Comparison of ENCODE assay signal across 11 cellular contexts in the genomic region with DNA sequence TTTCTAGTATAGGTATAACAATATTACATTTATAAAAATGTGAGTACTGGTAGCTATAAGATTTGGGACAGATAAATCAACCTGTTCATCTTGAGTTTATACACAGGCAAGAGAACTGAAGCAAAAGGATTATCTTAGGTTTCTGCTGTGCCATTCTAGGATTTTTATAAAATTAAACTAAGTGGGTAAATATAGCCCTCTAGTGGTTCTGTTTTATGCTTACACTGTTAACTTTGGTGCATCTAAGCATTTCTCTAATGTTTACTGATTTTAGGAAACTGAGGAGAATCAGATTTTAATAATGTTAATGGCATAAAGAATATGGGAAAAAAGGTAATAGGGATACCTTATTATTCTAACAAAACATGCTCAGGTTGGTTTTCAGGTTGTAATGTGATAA. TPM values are rescaled to one million over a fixed set of nuclear protein-coding genes. Genes with fewer than 3 reads are reported as not detected.
DNase-seq lines count a peak whose midpoint lies in the region; ATAC-seq and TF ChIP-seq lines count a peak whose summit lies in the region.
"Had no signal": no experiment of that assay in that cellular context is flagged by ENCODE, and none has a peak within 500 bp of the region (broad histone marks: within the 10 kb centered on the region; RNA-seq: fewer than 3 reads in every experiment).

No MANE protein-coding gene starts in this region.

- peak; percentile 76 for TF ChIP-seq CTCF in SK-N-SH (IDR thresholded peaks at IDR 0.05)
- peak; percentile 40 to 58 (median 47) for TF ChIP-seq CTCF in transverse colon (IDR thresholded peaks at IDR 0.05)

- intact Hi-C loops in transverse colon (cut with DNase I; ENCODE audit: low total_unique reads): no loop called here

- H3K4me3 Mint-ChIP-seq in activated naive CD4-positive, alpha-beta T cell treated with anti-CD3 and anti-CD28 coated beads, Interleukin-2, amount 10 ng/mL, durations not matched to agents 7 days and 5 days: no peak overlapping the region
- H3K4me3 Mint-ChIP-seq: T-helper 1 cell treated with Interleukin-12 subunit alpha and Interleukin-12 subunit beta and Interleukin-4 antibody, amounts not matched to agents 30 μg/mL and 1 μg/mL, for 36 hours had no signal

- H3K27ac ChIP-seq in SK-N-SH (ENCODE audit: low read depth in 2 of 2, low read length in 1 of 2): no peak overlapping the region
- no peak overlapping the region for H3K27ac ChIP-seq in transverse colon
- H3K27ac ChIP-seq: BLaER1 treated with 17β-estradiol and CSF1 and Interleukin-3, amounts not matched to agents 10 nM and 100 nM had no signal

- POLR2A ChIA-PET in SK-N-SH (lab: Yijun Ruan, JAX): no interaction called here

- no peak overlapping the region for H3K4me3 ChIP-seq in SK-N-SH (ENCODE audit: low read depth in 2 of 2, low read length in 1 of 2)
- H3K4me3 ChIP-seq in transverse colon: no peak overlapping the region
- H3K4me3 ChIP-seq: BLaER1 treated with 17β-estradiol and CSF1 and Interleukin-3, amounts not matched to agents 10 nM and 100 nM had no signal

- no peaks in the 10 kb centered on the region for H3K4me1 Mint-ChIP-seq in activated naive CD4-positive, alpha-beta T cell treated with anti-CD3 and anti-CD28 coated beads, Interleukin-2, amount 10 ng/mL, durations not matched to agents 7 days and 5 days

- no peaks in the 10 kb centered on the region for H3K9me2 ChIP-seq in SK-N-SH

- peaks cover 51 to 60% of the 10 kb centered on the region in 2 experiments for H3K36me3 ChIP-seq in SK-N-SH (replicated peaks in 1 of 2; ENCODE audit: control insufficient read depth in 1 of 2, insufficient read depth in 2 of 2, low read length in 1 of 2)
- peaks cover 0 to 42% (median 18%) of the 10 kb centered on the region in 4 donors for H3K36me3 ChIP-seq in transverse colon

- H3K27me3 ChIP-seq in SK-N-SH (ENCODE audit: insufficient read depth) (no peaks in the 10 kb centered on the region), transverse colon (no peaks in the 10 kb centered on the region)
- H3K27me3 ChIP-seq: BLaER1 treated with 17β-estradiol and CSF1 and Interleukin-3, amounts not matched to agents 10 nM and 100 nM had no signal

- H3K27ac Mint-ChIP-seq in activated naive CD4-positive, alpha-beta T cell treated with anti-CD3 and anti-CD28 coated beads, Interleukin-2, amount 10 ng/mL, durations not matched to agents 7 days and 5 days: no peak overlapping the region
- H3K27ac Mint-ChIP-seq: T-helper 1 cell treated with Interleukin-12 subunit alpha and Interleukin-12 subunit beta and Interleukin-4 antibody, amounts not matched to agents 30 μg/mL and 1 μg/mL, for 36 hours had no signal

- no peak overlapping the region for H3K9ac ChIP-seq in SK-N-SH
- H3K9ac ChIP-seq: BLaER1 treated with 17β-estradiol and CSF1 and Interleukin-3, amounts not matched to agents 10 nM and 100 nM had no signal

- H4K20me1 ChIP-seq in SK-N-SH (ENCODE audit: insufficient read depth): no peaks in the 10 kb centered on the region

- H3K4me1 ChIP-seq in SK-N-SH (ENCODE audit: control insufficient read depth in 1 of 2, insufficient read depth in 2 of 2, low read depth in 1 of 2, low read length in 1 of 2): no peaks in the 10 kb centered on the region
- H3K4me1 ChIP-seq in transverse colon: no peaks in the 10 kb centered on the region
- H3K4me1 ChIP-seq: BLaER1 treated with 17β-estradiol and CSF1 and Interleukin-3, amounts not matched to agents 10 nM and 100 nM had no signal

- H3K27me3 Mint-ChIP-seq in activated naive CD4-positive, alpha-beta T cell treated with anti-CD3 and anti-CD28 coated beads, Interleukin-2, amount 10 ng/mL, durations not matched to agents 7 days and 5 days: no peaks in the 10 kb centered on the region

- peak; percentile 51 for ATAC-seq in HG02588 (IDR thresholded peaks at IDR 0.05; ENCODE audit: unreplicated experiment)

- in situ Hi-C loops in transverse colon (cut with MboI; ENCODE audit: low pct_ligation_motif_present in 1 of 4, low pct_unique_long_range_greater_than_20kb in 1 of 4, low sequenced_read_pairs in 3 of 4): no loop called here

- H3K9me3 ChIP-seq in SK-N-SH: no peaks in the 10 kb centered on the region
- no peaks in the 10 kb centered on the region for H3K9me3 ChIP-seq in transverse colon
- H3K9me3 ChIP-seq: BLaER1 treated with 17β-estradiol and CSF1 and Interleukin-3, amounts not matched to agents 10 nM and 100 nM had no signal

- no peak overlapping the region for H3K4me2 ChIP-seq in SK-N-SH
- H3K4me2 ChIP-seq: BLaER1 treated with 17β-estradiol and CSF1 and Interleukin-3, amounts not matched to agents 10 nM and 100 nM had no signal

- DNase-seq in NCI-H1092 treated with DMSO at 0.1 percent for 48 hours (lab: John Stamatoyannopoulos, UW): peak; percentile 6
- DNase-seq in NCI-H1092 (lab: John Stamatoyannopoulos, UW): no peak
- peak; percentile 28 for DNase-seq in SK-N-SH
- peak; percentile 23 for DNase-seq in germinal center (ENCODE audit: low spot score)
- no peak for DNase-seq in transverse colon
- DNase-seq in activated naive CD4-positive, alpha-beta T cell treated with anti-CD3 and anti-CD28 coated beads, Interleukin-2, amount 10 ng/mL, durations not matched to agents 7 days and 5 days: no peak
- DNase-seq in retina: no peak

- H3K79me2 ChIP-seq in SK-N-SH (ENCODE audit: insufficient read depth): no peaks in the 10 kb centered on the region

- peak; percentile 63 for TF ChIP-seq RAD21 in SK-N-SH (IDR thresholded peaks at IDR 0.05; ENCODE audit: low read length)

- no peaks in the 10 kb centered on the region for H3K9me3 Mint-ChIP-seq in activated naive CD4-positive, alpha-beta T cell treated with anti-CD3 and anti-CD28 coated beads, Interleukin-2, amount 10 ng/mL, durations not matched to agents 7 days and 5 days
- H3K9me3 Mint-ChIP-seq: T-helper 1 cell treated with Interleukin-12 subunit alpha and Interleukin-12 subunit beta and Interleukin-4 antibody, amounts not matched to agents 30 μg/mL and 1 μg/mL, for 36 hours had no signal

- CTCF ChIA-PET in SK-N-SH (lab: Yijun Ruan, JAX): interaction anchor here (0.6 to 2.5 kb wide), 10 partner anchors 9 to 406 kb away, joined by 3 to 17 read pairs (median 6); a partner anchor contains a TSS
- CTCF ChIA-PET in activated naive CD4-positive, alpha-beta T cell treated with anti-CD3 and anti-CD28 coated beads, Interleukin-2, amount 10 ng/mL, durations not matched to agents 7 days and 5 days (lab: Charles Lee): interaction anchor here (0.6 to 1.8 kb wide), 11 partner anchors 10 to 439 kb away, joined by 3 to 5 read pairs (median 3); a partner anchor contains a TSS

- no peak overlapping the region for H2AFZ ChIP-seq in SK-N-SH (ENCODE audit: low read depth)

- H3F3A ChIP-seq in SK-N-SH (replicated peaks; ENCODE audit: insufficient read depth): peaks cover 28% of the 10 kb centered on the region

- TF ChIP-seq POLR2A in transverse colon (IDR thresholded peaks at IDR 0.05): no peak

- no peak for TF ChIP-seq EP300 in SK-N-SH (IDR thresholded peaks at IDR 0.05; ENCODE audit: borderline replicate concordance in 1 of 2, low read depth in 1 of 2, low read length in 1 of 2)
- TF ChIP-seq EP300 in transverse colon (IDR thresholded peaks at IDR 0.05; ENCODE audit: low read depth): no peak

- peaks cover 18% of the 10 kb centered on the region for H3K36me3 Mint-ChIP-seq in activated naive CD4-positive, alpha-beta T cell treated with anti-CD3 and anti-CD28 coated beads, Interleukin-2, amount 10 ng/mL, durations not matched to agents 7 days and 5 days

TF ChIP-seq in SK-N-SH, 30 proteins besides CTCF, POLR2A, EP300 and RAD21:
- TF ChIP-seq, protein P1, sequence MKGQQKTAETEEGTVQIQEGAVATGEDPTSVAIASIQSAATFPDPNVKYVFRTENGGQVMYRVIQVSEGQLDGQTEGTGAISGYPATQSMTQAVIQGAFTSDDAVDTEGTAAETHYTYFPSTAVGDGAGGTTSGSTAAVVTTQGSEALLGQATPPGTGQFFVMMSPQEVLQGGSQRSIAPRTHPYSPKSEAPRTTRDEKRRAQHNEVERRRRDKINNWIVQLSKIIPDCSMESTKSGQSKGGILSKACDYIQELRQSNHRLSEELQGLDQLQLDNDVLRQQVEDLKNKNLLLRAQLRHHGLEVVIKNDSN (IDR thresholded peaks at IDR 0.05; ENCODE audit: borderline replicate concordance, low read depth): no peak
- TF ChIP-seq SMC3 (IDR thresholded peaks at IDR 0.05; ENCODE audit: low read depth, low read length): peak; percentile 28

RNA-seq across cellular contexts. Expression of a gene that starts 1.1 kb away (rescaled TPM):
- 0.05 and 0.10 TPM in 2 replicates for polyA plus RNA-seq in SK-N-SH (2012; rRNA removed)
- 0.04 and 0.05 TPM in 2 replicates for polyA plus RNA-seq in SK-N-SH (2012; cell fraction: cytosol; rRNA removed)
- 0.06 and 0.19 TPM in 2 replicates for polyA plus RNA-seq in SK-N-SH (2012; cell fraction: nucleus; rRNA removed)
- not detected for total RNA-seq in transverse colon

RNA-seq across cellular contexts. Expression of a gene that starts 11.2 kb away (rescaled TPM):
- 37.5 and 40.5 TPM in 2 replicates for polyA plus RNA-seq in SK-N-SH (2012; rRNA removed)
- 56.8 and 90.3 TPM in 2 replicates for polyA plus RNA-seq in SK-N-SH (2012; cell fraction: cytosol; rRNA removed)
- polyA plus RNA-seq in SK-N-SH (2012; cell fraction: nucleus; rRNA removed): 8.4 and 12.3 TPM in 2 replicates
- total RNA-seq in transverse colon: 1 to 10 TPM in 3 of 4 donors, not detected in 1; 1.9 to 8.3 (median 5.3) TPM

RNA-seq across cellular contexts. Expression of a gene that starts 21.2 kb away (rescaled TPM):
- polyA plus RNA-seq in SK-N-SH (2012; rRNA removed): 0.02 TPM in 1 of 2 replicates, not detected in the other
- 0.01 and 0.03 TPM in 2 replicates for polyA plus RNA-seq in SK-N-SH (2012; cell fraction: cytosol; rRNA removed)
- polyA plus RNA-seq in SK-N-SH (2012; cell fraction: nucleus; rRNA removed): 0.08 TPM in 2 replicates
- under 1 TPM in 2 of 4 donors, not detected in 2; 0.14 to 0.16 TPM for total RNA-seq in transverse colon
- total RNA-seq: pulmonary artery endothelial cell had no signal

RNA-seq across cellular contexts. Expression of a gene that starts 24.9 kb away (rescaled TPM):
- 19.6 and 27.0 TPM in 2 replicates for polyA plus RNA-seq in SK-N-SH (2012; rRNA removed)
- 25.4 and 30.5 TPM in 2 replicates for polyA plus RNA-seq in SK-N-SH (2012; cell fraction: cytosol; rRNA removed)
- 16.4 and 46.1 TPM in 2 replicates for polyA plus RNA-seq in SK-N-SH (2012; cell fraction: nucleus; rRNA removed)
- 1 to 10 TPM in 3 of 4 donors, not detected in 1; 1.9 to 5.6 (median 4.1) TPM for total RNA-seq in transverse colon

Comparison
In these comparisons a context has a peak if more than half of its experiments do, and no peak if none do; other contexts are left out.
1. DNase-seq: peak in NCI-H1092 treated with DMSO at 0.1 percent for 48 hours (single experiment), SK-N-SH (single experiment) and germinal center (single experiment); none in NCI-H1092 (single experiment), transverse colon (single experiment), activated naive CD4-positive, alpha-beta T cell treated with anti-CD3 and anti-CD28 coated beads, Interleukin-2, amount 10 ng/mL, durations not matched to agents 7 days and 5 days (single experiment) and retina (single experiment).